17 cellular contexts compared by ENCODE assay signal in genomic region chr5:144958002-144958401, GRCh38.
DNase-seq lines count a peak whose midpoint lies in the region; ATAC-seq lines count a peak whose summit lies in the region.
"Had no signal": no experiment of that assay in that cellular context is flagged by ENCODE, and none has a peak within 500 bp of the region (broad histone marks: within the 10 kb centered on the region; RNA-seq: fewer than 3 reads in every experiment).

No MANE protein-coding gene starts in this region.

- DNase-seq in HCEC 1CT, result no peak
- no peak for DNase-seq in pons (ENCODE audit: low spot score)
- DNase-seq in SIG-M5 treated with dmso at 0.1 percent for 504 hours (lab: John Stamatoyannopoulos, UW; ENCODE audit: unreplicated experiment), result no peak
- DNase-seq: CD4-positive, CD25-positive, alpha-beta regulatory T cell; CD8-positive, alpha-beta T cell; DMS 273 treated with DMSO at 0.1 percent for 48 hours; DMS79; EL; GDM1; H9 had no signal

- ATAC-seq in GM18502 (IDR thresholded peaks at IDR 0.05; ENCODE audit: poor library complexity, unreplicated experiment) (peak; percentile 48), GM18868 (IDR thresholded peaks at IDR 0.05; ENCODE audit: unreplicated experiment) (peak; percentile 68), GM21576 (IDR thresholded peaks at IDR 0.05; ENCODE audit: unreplicated experiment) (peak; percentile 65), HG03432 (IDR thresholded peaks at IDR 0.05; ENCODE audit: unreplicated experiment) (peak; percentile 76), GM21737 (IDR thresholded peaks at IDR 0.05; ENCODE audit: unreplicated experiment) (no peak)
- ATAC-seq: CD8-positive, alpha-beta T cell; GM12878; GM23338 had no signal
